Comparison of ENCODE assay signal across 8 cellular contexts in genomic region chr14:55458800-55459577, GRCh38. TPM values are rescaled to one million over a fixed set of nuclear protein-coding genes. Genes with fewer than 3 reads are reported as not detected.
A peak's percentile ranks its signal among the peaks of the same experiment; 100 is the strongest.
DNase-seq lines count a peak whose midpoint lies in the region; ATAC-seq and TF ChIP-seq lines count a peak whose summit lies in the region.

No MANE protein-coding gene starts in this region.

- peak; percentile 64 for ATAC-seq in GM21367 (IDR thresholded peaks at IDR 0.05; ENCODE audit: unreplicated experiment)
- peak; percentile 85 for ATAC-seq in HG03439 (IDR thresholded peaks at IDR 0.05; ENCODE audit: unreplicated experiment)
- ATAC-seq in esophagus mucosa, result peak; percentile 70

- no peak for TF ChIP-seq CTCF in GM10248 (IDR thresholded peaks at IDR 0.05; ENCODE audit: control extremely low read depth, extremely low read depth, low read depth, missing control alignments)

- CTCF ChIA-PET in GM10248 (lab: Yijun Ruan, JAX), result interaction anchor here (1.0 to 1.9 kb wide), 5 partner anchors 9 to 1015 kb away, joined by 3 to 18 read pairs (median 4); no protein-coding TSS in a partner anchor

- POLR2A ChIA-PET in GM10248 (lab: Yijun Ruan, JAX), result interaction anchor here (0.6 to 0.9 kb wide), 2 partner anchors 118 to 221 kb away, joined by 3 to 4 read pairs; no protein-coding TSS in a partner anchor

- DNase-seq in GM10248 (ENCODE audit: extremely low spot score) (peak; percentile 55), activated gamma-delta T cell treated with Interleukin-2 at 50 U/mL for 16 hours (no peak), mesenteric fat pad (ENCODE audit: low spot score) (no peak), SKM-1 (lab: John Stamatoyannopoulos, UW; ENCODE audit: unreplicated experiment) (no peak)
- DNase-seq in stimulated activated CD8-positive, alpha-beta memory T cell treated with anti-CD3 and anti-CD28 coated beads, Interleukin-4, amount 100 ng/mL, for 48 hours, result no peak

RNA-seq across cellular contexts. Expression of gene TBPL2, which starts 18.6 kb away (rescaled TPM):
- total RNA-seq in esophagus mucosa (not detected), mesenteric fat pad (not detected)

RNA-seq across cellular contexts. Expression of gene ATG14, which starts 47.4 kb away (rescaled TPM):
- 5.3 TPM for total RNA-seq in esophagus mucosa
- 8.1 TPM for total RNA-seq in mesenteric fat pad
